Comparison of ENCODE assay signal across 20 cellular contexts in genomic region chr17:63686138-63686685, GRCh38. TPM values are rescaled to one million over a fixed set of nuclear protein-coding genes. Genes with fewer than 3 reads are reported as not detected.
DNase-seq lines count a peak whose midpoint lies in the region; ATAC-seq and TF ChIP-seq lines count a peak whose summit lies in the region.
"Had no signal": no experiment of that assay in that cellular context is flagged by ENCODE, and none has a peak within 500 bp of the region (broad histone marks: within the 10 kb centered on the region; RNA-seq: fewer than 3 reads in every experiment).

No MANE protein-coding gene starts in this region.

- peak; percentile 63 to 76 for ATAC-seq in activated T-cell treated with anti-CD3 and anti-CD28 coated beads, Interleukin-2, amount 50 U/mL, for 72 hours (replicated peaks in 1 of 2)
- peak; percentile 59 for ATAC-seq in HG02610 (IDR thresholded peaks at IDR 0.05; ENCODE audit: unreplicated experiment)
- ATAC-seq in stimulated activated effector memory CD8-positive, alpha-beta T cell treated with anti-CD3 and anti-CD28 coated beads, Interleukin-12 subunit alpha, Interleukin-12 subunit beta, amount 100 ng/mL, for 72 hours: peak; percentile 74
- no peak for ATAC-seq in GM19395 (IDR thresholded peaks at IDR 0.05; ENCODE audit: unreplicated experiment)
- ATAC-seq: WTC11 had no signal

- H3K27ac Mint-ChIP-seq in activated T-cell treated with anti-CD3 and anti-CD28 coated beads, Interleukin-2, amount 50 U/mL, for 72 hours: peak overlapping the region; percentile 82
- peak overlapping the region; percentile 91 for H3K27ac Mint-ChIP-seq in activated naive CD8-positive, alpha-beta T cell
- peak overlapping the region; percentile 88 for H3K27ac Mint-ChIP-seq in stimulated activated effector memory CD8-positive, alpha-beta T cell treated with anti-CD3 and anti-CD28 coated beads, Interleukin-12 subunit alpha, Interleukin-12 subunit beta, amount 100 ng/mL, for 72 hours
- no peak overlapping the region for H3K27ac Mint-ChIP-seq in glutamatergic neuron (ENCODE audit: unreplicated experiment)
- H3K27ac Mint-ChIP-seq: nephron, WTC11 had no signal

- no peak for TF ChIP-seq CTCF in glutamatergic neuron (IDR thresholded peaks at IDR 0.05; ENCODE audit: partially characterized antibody, unreplicated experiment)

- no peak for DNase-seq in activated T-cell treated with anti-CD3 and anti-CD28 coated beads, Interleukin-2, amount 50 U/mL, for 72 hours
- DNase-seq in activated T-cell treated with anti-CD3 and anti-CD28 coated beads for 4 hours: no peak
- DNase-seq in stimulated activated effector memory CD8-positive, alpha-beta T cell treated with anti-CD3 and anti-CD28 coated beads, Interleukin-12 subunit alpha, Interleukin-12 subunit beta, amount 100 ng/mL, for 72 hours (ENCODE audit: low spot score in 2 of 2): no peak
- DNase-seq in glutamatergic neuron: no peak
- DNase-seq in G401 (ENCODE audit: low spot score): no peak
- DNase-seq: ACHN, activated gamma-delta T cell, aorta, DMS53, KG1, left cardiac atrium, NCI-H1694, NCI-H2171 treated with DMSO at 0.1 percent for 48 hours, NCI-H69, SK-N-SH had no signal

- H3K36me3 Mint-ChIP-seq in activated T-cell treated with anti-CD3 and anti-CD28 coated beads, Interleukin-2, amount 50 U/mL, for 72 hours (ENCODE audit: insufficient read depth in 2 of 2): peaks cover 3 to 5% of the 10 kb centered on the region in 2 donors
- H3K36me3 Mint-ChIP-seq in activated naive CD8-positive, alpha-beta T cell: no peaks in the 10 kb centered on the region
- peaks cover 83% of the 10 kb centered on the region for H3K36me3 Mint-ChIP-seq in stimulated activated effector memory CD8-positive, alpha-beta T cell treated with anti-CD3 and anti-CD28 coated beads, Interleukin-12 subunit alpha, Interleukin-12 subunit beta, amount 100 ng/mL, for 72 hours
- H3K36me3 Mint-ChIP-seq in glutamatergic neuron (ENCODE audit: unreplicated experiment): no peaks in the 10 kb centered on the region

- no peaks in the 10 kb centered on the region for H3K9me3 Mint-ChIP-seq in activated T-cell treated with anti-CD3 and anti-CD28 coated beads, Interleukin-2, amount 50 U/mL, for 72 hours
- H3K9me3 Mint-ChIP-seq in activated naive CD8-positive, alpha-beta T cell (ENCODE audit: low read depth): no peaks in the 10 kb centered on the region
- H3K9me3 Mint-ChIP-seq in stimulated activated effector memory CD8-positive, alpha-beta T cell treated with anti-CD3 and anti-CD28 coated beads, Interleukin-12 subunit alpha, Interleukin-12 subunit beta, amount 100 ng/mL, for 72 hours: no peaks in the 10 kb centered on the region
- peaks cover 5% of the 10 kb centered on the region for H3K9me3 Mint-ChIP-seq in glutamatergic neuron (ENCODE audit: unreplicated experiment)
- H3K9me3 Mint-ChIP-seq: nephron, WTC11 had no signal

- in situ Hi-C loops in G401 (cut with HindIII; ENCODE audit: low sequenced_read_pairs): no loop called here

- peak overlapping the region; percentile 16 to 18 for H3K4me3 Mint-ChIP-seq in activated T-cell treated with anti-CD3 and anti-CD28 coated beads, Interleukin-2, amount 50 U/mL, for 72 hours
- no peak overlapping the region for H3K4me3 Mint-ChIP-seq in activated naive CD8-positive, alpha-beta T cell
- H3K4me3 Mint-ChIP-seq in stimulated activated effector memory CD8-positive, alpha-beta T cell treated with anti-CD3 and anti-CD28 coated beads, Interleukin-12 subunit alpha, Interleukin-12 subunit beta, amount 100 ng/mL, for 72 hours: no peak overlapping the region
- no peak overlapping the region for H3K4me3 Mint-ChIP-seq in glutamatergic neuron (ENCODE audit: unreplicated experiment)
- H3K4me3 Mint-ChIP-seq: nephron, WTC11 had no signal

- peaks cover 21% of the 10 kb centered on the region for H3K4me1 Mint-ChIP-seq in activated T-cell treated with anti-CD3 and anti-CD28 coated beads, Interleukin-2, amount 50 U/mL, for 72 hours (ENCODE audit: low read depth)
- H3K4me1 Mint-ChIP-seq in activated naive CD8-positive, alpha-beta T cell (ENCODE audit: low read depth): peaks cover 2% of the 10 kb centered on the region
- peaks cover 21% of the 10 kb centered on the region for H3K4me1 Mint-ChIP-seq in stimulated activated effector memory CD8-positive, alpha-beta T cell treated with anti-CD3 and anti-CD28 coated beads, Interleukin-12 subunit alpha, Interleukin-12 subunit beta, amount 100 ng/mL, for 72 hours
- peaks cover 4% of the 10 kb centered on the region for H3K4me1 Mint-ChIP-seq in glutamatergic neuron (ENCODE audit: low read depth, unreplicated experiment)
- H3K4me1 Mint-ChIP-seq: nephron had no signal

- no peaks in the 10 kb centered on the region for H3K27me3 Mint-ChIP-seq in activated T-cell treated with anti-CD3 and anti-CD28 coated beads, Interleukin-2, amount 50 U/mL, for 72 hours (ENCODE audit: low read depth)
- no peaks in the 10 kb centered on the region for H3K27me3 Mint-ChIP-seq in activated naive CD8-positive, alpha-beta T cell
- no peaks in the 10 kb centered on the region for H3K27me3 Mint-ChIP-seq in glutamatergic neuron (ENCODE audit: unreplicated experiment)

RNA-seq across cellular contexts. Expression of gene LIMD2, which starts 13.7 kb away (rescaled TPM):
- 100 to 1,000 TPM; 227 to 324 TPM for total RNA-seq in activated T-cell treated with anti-CD3 and anti-CD28 coated beads, Interleukin-2, amount 50 U/mL, for 72 hours
- 311 TPM for total RNA-seq in glutamatergic neuron (ENCODE audit: unreplicated experiment)
- 51.6 and 72.5 TPM in 2 replicates for total RNA-seq in G401 (2014; rRNA removed; shearing (Covaris generic))

RNA-seq across cellular contexts. Expression of gene STRADA, which starts 55.4 kb away (rescaled TPM):
- total RNA-seq in activated T-cell treated with anti-CD3 and anti-CD28 coated beads, Interleukin-2, amount 50 U/mL, for 72 hours: 10 to 100 TPM; 71.7 to 77.7 TPM
- total RNA-seq in glutamatergic neuron (ENCODE audit: unreplicated experiment): 58.8 TPM
- 15.3 and 26.8 TPM in 2 replicates for total RNA-seq in G401 (2014; rRNA removed; shearing (Covaris generic))

Comparison
In these comparisons a context has a peak if more than half of its experiments do, and no peak if none do; other contexts are left out.
1. H3K4me3 Mint-ChIP-seq: peak in activated T-cell treated with anti-CD3 and anti-CD28 coated beads, Interleukin-2, amount 50 U/mL, for 72 hours (2 of 2); none in activated naive CD8-positive, alpha-beta T cell (single experiment), stimulated activated effector memory CD8-positive, alpha-beta T cell treated with anti-CD3 and anti-CD28 coated beads, Interleukin-12 subunit alpha, Interleukin-12 subunit beta, amount 100 ng/mL, for 72 hours (single experiment) and glutamatergic neuron (single experiment).